Comparison of ENCODE assay signal across 1 cellular context in genomic region chr2:96321230-96322103, GRCh38.
TF ChIP-seq lines count a peak whose summit lies in the region.

No MANE protein-coding gene starts in this region.

TF ChIP-seq in GM12878, 131 proteins besides CTCF, POLR2A, EP300 and RAD21 (continues in another document):
- no peak for TF ChIP-seq SREBF2 (IDR thresholded peaks at IDR 0.05; ENCODE audit: low read length)
- TF ChIP-seq JUNB (IDR thresholded peaks at IDR 0.05) = no peak
- TF ChIP-seq MLLT1 (IDR thresholded peaks at IDR 0.05) = no peak
- 0 out of 2 replicates have a peak, but pooled peaks have one; percentile 24 for TF ChIP-seq HCFC1 (IDR thresholded peaks at IDR 0.05; ENCODE audit: low read length)
- TF ChIP-seq FOXM1 (IDR thresholded peaks at IDR 0.05; ENCODE audit: low read depth, low read length) = no peak
- TF ChIP-seq NKRF (conservative IDR thresholded peaks at IDR 0.05) = no peak; the same call in 1 of the 2 replicates
- TF ChIP-seq TCF12 (IDR thresholded peaks at IDR 0.05; ENCODE audit: low read depth, low read length) = peak; percentile 82; the same call in 1 of the 2 replicates
- no peak for TF ChIP-seq ESRRA (IDR thresholded peaks at IDR 0.05; ENCODE audit: low read length)
- TF ChIP-seq SMAD5 (IDR thresholded peaks at IDR 0.05; ENCODE audit: low read depth) = peak; percentile 52; the same call in 1 of the 2 replicates
- no peak for TF ChIP-seq NFYA (IDR thresholded peaks at IDR 0.05; ENCODE audit: borderline replicate concordance, low read depth, low read length)
- TF ChIP-seq ZBTB40 (IDR thresholded peaks at IDR 0.05; ENCODE audit: borderline replicate concordance) = no peak
- peak; percentile 56 for TF ChIP-seq CHD2 (IDR thresholded peaks at IDR 0.05; ENCODE audit: borderline replicate concordance, low read depth, low read length)
- peak; percentile 14; the same call in 1 of the 2 replicates for TF ChIP-seq EED (IDR thresholded peaks at IDR 0.05; ENCODE audit: low read depth)
- no peak for TF ChIP-seq SRF (IDR thresholded peaks at IDR 0.05; ENCODE audit: low read depth in 2 of 2, low read length in 2 of 2)
- TF ChIP-seq POLR2AphosphoS2 (IDR thresholded peaks at IDR 0.05; ENCODE audit: low read depth, low read length) = no peak
- TF ChIP-seq BACH1 (IDR thresholded peaks at IDR 0.05; ENCODE audit: borderline replicate concordance) = peak; percentile 37; the same call in 1 of the 2 replicates
- TF ChIP-seq HDGF (IDR thresholded peaks at IDR 0.05) = no peak
- TF ChIP-seq PAX5 (IDR thresholded peaks at IDR 0.05; ENCODE audit: borderline replicate concordance, low read depth, low read length) = peak; percentile 88
- 0 out of 2 replicates have a peak, but pooled peaks have one; percentile 2 for TF ChIP-seq MTA3 (IDR thresholded peaks at IDR 0.05; ENCODE audit: borderline replicate concordance, low read length)
- TF ChIP-seq PML (IDR thresholded peaks at IDR 0.05; ENCODE audit: low read length) = no peak; the same call in 1 of the 2 replicates
- TF ChIP-seq NR2F1 (conservative IDR thresholded peaks at IDR 0.05) = peak; percentile 41; the same call in 1 of the 2 replicates
- TF ChIP-seq SREBF1 (IDR thresholded peaks at IDR 0.05; ENCODE audit: low read length) = no peak
- no peak for TF ChIP-seq FOXK2 (IDR thresholded peaks at IDR 0.05)
- TF ChIP-seq TAF1 (IDR thresholded peaks at IDR 0.05; ENCODE audit: borderline replicate concordance, low read depth, low read length) = 0 out of 2 replicates have a peak, but pooled peaks have one; percentile 8
- TF ChIP-seq ZBTB33 (IDR thresholded peaks at IDR 0.05) = no peak
- TF ChIP-seq E4F1 (IDR thresholded peaks at IDR 0.05; ENCODE audit: borderline replicate concordance, partially characterized antibody) = no peak
- TF ChIP-seq CREB1 (IDR thresholded peaks at IDR 0.05; ENCODE audit: low read depth) = no peak
- TF ChIP-seq POLR2AphosphoS5 (IDR thresholded peaks at IDR 0.05; ENCODE audit: low read length) = no peak; the same call in 1 of the 2 replicates
- no peak for TF ChIP-seq SMAD1 (IDR thresholded peaks at IDR 0.05; ENCODE audit: low read depth, partially characterized antibody)
- TF ChIP-seq SMC3 (IDR thresholded peaks at IDR 0.05; ENCODE audit: borderline replicate concordance, low read length) = peak; percentile 9; the same call in 1 of the 2 replicates
- peak in 1 of 2 experiments; percentile 33; a peak in 2 of 4 replicates for TF ChIP-seq IKZF2 (IDR thresholded peaks at IDR 0.05)
- TF ChIP-seq ATF2 (IDR thresholded peaks at IDR 0.05; ENCODE audit: low read length) = no peak
- 0 out of 2 replicates have a peak, but pooled peaks have one; percentile 23 for TF ChIP-seq TARDBP (IDR thresholded peaks at IDR 0.05; ENCODE audit: borderline replicate concordance)
- peak; percentile 34; the same call in 1 of the 2 replicates for TF ChIP-seq LARP7 (IDR thresholded peaks at IDR 0.05)
- TF ChIP-seq MAX (IDR thresholded peaks at IDR 0.05; ENCODE audit: low read depth, low read length) = peak; percentile 58; the same call in 1 of the 2 replicates
- TF ChIP-seq MXI1 (IDR thresholded peaks at IDR 0.05; ENCODE audit: low read depth, low read length) = no peak; the same call in 1 of the 2 replicates
- peak; percentile 48 for TF ChIP-seq KLF5 (IDR thresholded peaks at IDR 0.05; ENCODE audit: partially characterized antibody)
- TF ChIP-seq GATAD2B (conservative IDR thresholded peaks at IDR 0.05; ENCODE audit: low read depth) = peak; percentile 80; the same call in 1 of the 2 replicates
- TF ChIP-seq SIX5 (IDR thresholded peaks at IDR 0.05; ENCODE audit: low read depth, low read length, severe bottlenecking) = no peak
- 0 out of 2 replicates have a peak, but pooled peaks have one; percentile 29 for TF ChIP-seq TCF3 (IDR thresholded peaks at IDR 0.05; ENCODE audit: borderline replicate concordance, insufficient read depth, low read depth, low read length)
- no peak for TF ChIP-seq CEBPZ (IDR thresholded peaks at IDR 0.05; ENCODE audit: low read depth, low read length)
- peak; percentile 34 for TF ChIP-seq RUNX3 (IDR thresholded peaks at IDR 0.05; ENCODE audit: low read length)
- 0 out of 2 replicates have a peak, but pooled peaks have one; percentile 57 for TF ChIP-seq CHD1 (IDR thresholded peaks at IDR 0.05; ENCODE audit: low read depth, low read length)
- no peak for TF ChIP-seq ZNF24 (IDR thresholded peaks at IDR 0.05)
- TF ChIP-seq EGR1 (IDR thresholded peaks at IDR 0.05; ENCODE audit: borderline replicate concordance in 1 of 2, low read depth in 2 of 2, low read length in 2 of 2) = peak in 1 of 2 experiments; percentile 79; a peak in 2 of 3 replicates
